ENCODE assay signal across 25 cellular contexts in genomic region chr13:22948421-22948820, GRCh38.
"Had no signal": no experiment of that assay in that cellular context is flagged by ENCODE, and none has a peak within 500 bp of the region (broad histone marks: within the 10 kb centered on the region; RNA-seq: fewer than 3 reads in every experiment).

No MANE protein-coding gene starts in this region.

- H3K36me3 Mint-ChIP-seq: naive thymus-derived CD4-positive, alpha-beta T cell; natural killer cell treated with Interleukin-12 subunit alpha and Interleukin-12 subunit beta and Interleukin-15 and Interleukin-18, amount 100 ng/mL, for 72 hours; stimulated activated effector memory CD8-positive, alpha-beta T cell treated with anti-CD3 and anti-CD28 coated beads, Interleukin-12 subunit alpha, Interleukin-12 subunit beta, amount 100 ng/mL, for 72 hours had no signal

- H3K27me3 Mint-ChIP-seq: stimulated activated naive CD8-positive, alpha-beta T cell treated with anti-CD3 and anti-CD28 coated beads, Interleukin-15, Interleukin-2, amounts not matched to agents 100 ng/mL and 50 ng/mL, for 24 hours had no signal

- H3K27ac ChIP-seq: left lung, lower lobe of right lung, ovary, sigmoid colon, spleen, suprapubic skin, thoracic aorta, tibial artery had no signal

- H3K27me3 ChIP-seq: left lung, ovary, spleen, suprapubic skin had no signal

- ATAC-seq: left cardiac atrium; left lung; lower lobe of right lung; mucosa of descending colon; naive thymus-derived CD4-positive, alpha-beta T cell; natural killer cell treated with Interleukin-12 subunit alpha and Interleukin-12 subunit beta and Interleukin-15 and Interleukin-18, amount 100 ng/mL, for 72 hours; right cardiac atrium; stimulated activated effector memory CD8-positive, alpha-beta T cell treated with anti-CD3 and anti-CD28 coated beads, Interleukin-12 subunit alpha, Interleukin-12 subunit beta, amount 100 ng/mL, for 72 hours had no signal

- H3K4me1 ChIP-seq: left lung, lower lobe of right lung, sigmoid colon, spleen, suprapubic skin, tibial artery had no signal

- H3K4me3 ChIP-seq: left lung, lower lobe of right lung, mucosa of descending colon, ovary, sigmoid colon, spleen, suprapubic skin, thoracic aorta, tibial artery had no signal

- DNase-seq: hippocampal formation; kidney glomerular epithelial cell; left cardiac atrium; left lung; lower lobe of right lung; mammary epithelial cell; midbrain; mucosa of descending colon; naive thymus-derived CD4-positive, alpha-beta T cell; nucleus accumbens; ovary; right cardiac atrium; sigmoid colon; small intestine; spleen; stimulated activated CD4-positive, alpha-beta T cell treated with anti-CD3 and anti-CD28 coated beads, Interleukin-4, amount 100 ng/mL, for 24 hours; stimulated activated naive CD4-positive, alpha-beta T cell; tibial artery; trophoblast cell had no signal

- H3K9me3 ChIP-seq: ovary, suprapubic skin, thoracic aorta had no signal

- H3K4me1 Mint-ChIP-seq: naive thymus-derived CD4-positive, alpha-beta T cell; stimulated activated effector memory CD8-positive, alpha-beta T cell treated with anti-CD3 and anti-CD28 coated beads, Interleukin-12 subunit alpha, Interleukin-12 subunit beta, amount 100 ng/mL, for 72 hours had no signal

- H3K4me3 Mint-ChIP-seq: naive thymus-derived CD4-positive, alpha-beta T cell; natural killer cell treated with Interleukin-12 subunit alpha and Interleukin-12 subunit beta and Interleukin-15 and Interleukin-18, amount 100 ng/mL, for 72 hours; stimulated activated effector memory CD8-positive, alpha-beta T cell treated with anti-CD3 and anti-CD28 coated beads, Interleukin-12 subunit alpha, Interleukin-12 subunit beta, amount 100 ng/mL, for 72 hours; stimulated activated naive CD8-positive, alpha-beta T cell treated with anti-CD3 and anti-CD28 coated beads, Interleukin-15, Interleukin-2, amounts not matched to agents 100 ng/mL and 50 ng/mL, for 24 hours had no signal

- H3K27ac Mint-ChIP-seq: naive thymus-derived CD4-positive, alpha-beta T cell; natural killer cell treated with Interleukin-12 subunit alpha and Interleukin-12 subunit beta and Interleukin-15 and Interleukin-18, amount 100 ng/mL, for 72 hours; progenitor cell of endocrine pancreas; stimulated activated effector memory CD8-positive, alpha-beta T cell treated with anti-CD3 and anti-CD28 coated beads, Interleukin-12 subunit alpha, Interleukin-12 subunit beta, amount 100 ng/mL, for 72 hours; stimulated activated naive CD8-positive, alpha-beta T cell treated with anti-CD3 and anti-CD28 coated beads, Interleukin-15, Interleukin-2, amounts not matched to agents 100 ng/mL and 50 ng/mL, for 24 hours had no signal

- H3K36me3 ChIP-seq: left lung, lower lobe of right lung, ovary, sigmoid colon, spleen, suprapubic skin, thoracic aorta, tibial artery had no signal
